In the genomic region with DNA sequence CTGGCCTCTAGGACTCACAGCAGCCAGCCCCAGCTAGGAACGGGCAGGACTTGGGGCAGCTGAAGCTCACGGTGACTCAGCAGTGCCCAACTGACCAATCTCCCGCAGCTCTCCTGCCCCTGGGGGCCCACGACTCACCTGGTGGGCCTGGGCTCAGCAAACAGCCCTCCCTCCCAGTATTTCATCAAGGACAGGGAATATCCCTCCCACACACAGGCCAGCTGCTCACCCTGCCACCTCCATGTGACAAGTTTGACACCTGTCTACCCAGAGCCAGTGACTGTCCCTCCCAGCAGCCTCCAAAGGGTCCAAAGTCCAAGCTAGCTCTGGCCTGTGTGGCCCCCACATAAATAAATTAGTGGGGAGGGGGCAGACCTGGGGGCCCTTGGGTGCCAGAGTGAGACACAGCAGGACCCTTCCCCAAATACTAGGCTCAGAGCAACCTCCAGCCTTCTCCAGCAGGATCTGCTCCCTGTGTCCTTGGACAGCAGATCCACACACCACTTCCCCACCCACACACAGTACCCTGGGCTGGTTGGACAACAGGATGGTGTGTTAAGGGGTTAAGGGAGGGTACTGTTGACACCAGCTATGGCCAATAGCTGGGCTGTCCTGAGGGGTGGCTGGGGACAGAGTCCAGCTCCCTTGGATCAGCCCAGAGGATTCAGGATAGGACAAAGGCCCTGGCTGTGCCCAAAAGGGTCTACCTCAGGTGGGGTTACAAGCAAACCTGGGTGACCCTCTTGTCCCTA, we compare ENCODE assay signal across 1 cellular context.
TF ChIP-seq lines count a peak whose summit lies in the region.

No MANE protein-coding gene starts in this region.

TF ChIP-seq in K562, 482 proteins besides CTCF, POLR2A, EP300 and RAD21:
- no peak for TF ChIP-seq HCFC1 (IDR thresholded peaks at IDR 0.05; ENCODE audit: low read depth, low read length)
- TF ChIP-seq, protein P1, sequence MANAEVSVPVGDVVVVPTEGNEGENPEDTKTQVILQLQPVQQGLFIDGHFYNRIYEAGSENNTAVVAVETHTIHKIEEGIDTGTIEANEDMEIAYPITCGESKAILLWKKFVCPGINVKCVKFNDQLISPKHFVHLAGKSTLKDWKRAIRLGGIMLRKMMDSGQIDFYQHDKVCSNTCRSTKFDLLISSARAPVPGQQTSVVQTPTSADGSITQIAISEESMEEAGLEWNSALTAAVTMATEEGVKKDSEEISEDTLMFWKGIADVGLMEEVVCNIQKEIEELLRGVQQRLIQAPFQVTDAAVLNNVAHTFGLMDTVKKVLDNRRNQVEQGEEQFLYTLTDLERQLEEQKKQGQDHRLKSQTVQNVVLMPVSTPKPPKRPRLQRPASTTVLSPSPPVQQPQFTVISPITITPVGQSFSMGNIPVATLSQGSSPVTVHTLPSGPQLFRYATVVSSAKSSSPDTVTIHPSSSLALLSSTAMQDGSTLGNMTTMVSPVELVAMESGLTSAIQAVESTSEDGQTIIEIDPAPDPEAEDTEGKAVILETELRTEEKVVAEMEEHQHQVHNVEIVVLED (CRISPR knock-in tag; IDR thresholded peaks at IDR 0.05), result no peak
- no peak for TF ChIP-seq ZNF778 (CRISPR knock-in tag; IDR thresholded peaks at IDR 0.05)
- no peak for TF ChIP-seq MAZ (CRISPR knock-in tag; conservative IDR thresholded peaks at IDR 0.05 in 1 of 2, IDR thresholded peaks at IDR 0.05 in 1 of 2)
- TF ChIP-seq, protein P2, sequence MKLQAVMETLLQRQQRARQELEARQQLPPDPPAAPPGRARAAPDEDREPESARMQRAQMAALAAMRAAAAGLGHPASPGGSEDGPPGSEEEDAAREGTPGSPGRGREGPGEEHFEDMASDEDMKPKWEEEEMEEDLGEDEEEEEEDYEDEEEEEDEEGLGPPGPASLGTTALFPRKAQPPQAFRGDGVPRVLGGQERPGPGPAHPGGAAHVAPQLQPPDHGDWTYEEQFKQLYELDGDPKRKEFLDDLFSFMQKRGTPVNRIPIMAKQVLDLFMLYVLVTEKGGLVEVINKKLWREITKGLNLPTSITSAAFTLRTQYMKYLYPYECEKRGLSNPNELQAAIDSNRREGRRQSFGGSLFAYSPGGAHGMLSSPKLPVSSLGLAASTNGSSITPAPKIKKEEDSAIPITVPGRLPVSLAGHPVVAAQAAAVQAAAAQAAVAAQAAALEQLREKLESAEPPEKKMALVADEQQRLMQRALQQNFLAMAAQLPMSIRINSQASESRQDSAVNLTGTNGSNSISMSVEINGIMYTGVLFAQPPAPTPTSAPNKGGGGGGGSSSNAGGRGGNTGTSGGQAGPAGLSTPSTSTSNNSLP (IDR thresholded peaks at IDR 0.05; ENCODE audit: borderline replicate concordance, low read depth, low read length), result no peak
- TF ChIP-seq ZNF253 (CRISPR knock-in tag; conservative IDR thresholded peaks at IDR 0.05), result no peak
- TF ChIP-seq STAT5A (IDR thresholded peaks at IDR 0.05; ENCODE audit: borderline replicate concordance, low read length), result no peak
- no peak for TF ChIP-seq CCNT2 (IDR thresholded peaks at IDR 0.05; ENCODE audit: borderline replicate concordance, extremely low read depth, insufficient read length, low read depth, low read length)
- no peak for TF ChIP-seq SRSF9 (IDR thresholded peaks at IDR 0.05; ENCODE audit: borderline replicate concordance, low read depth, low read length)
- TF ChIP-seq TCFL5 (CRISPR knock-in tag; conservative IDR thresholded peaks at IDR 0.05), result no peak
- TF ChIP-seq, protein P3, sequence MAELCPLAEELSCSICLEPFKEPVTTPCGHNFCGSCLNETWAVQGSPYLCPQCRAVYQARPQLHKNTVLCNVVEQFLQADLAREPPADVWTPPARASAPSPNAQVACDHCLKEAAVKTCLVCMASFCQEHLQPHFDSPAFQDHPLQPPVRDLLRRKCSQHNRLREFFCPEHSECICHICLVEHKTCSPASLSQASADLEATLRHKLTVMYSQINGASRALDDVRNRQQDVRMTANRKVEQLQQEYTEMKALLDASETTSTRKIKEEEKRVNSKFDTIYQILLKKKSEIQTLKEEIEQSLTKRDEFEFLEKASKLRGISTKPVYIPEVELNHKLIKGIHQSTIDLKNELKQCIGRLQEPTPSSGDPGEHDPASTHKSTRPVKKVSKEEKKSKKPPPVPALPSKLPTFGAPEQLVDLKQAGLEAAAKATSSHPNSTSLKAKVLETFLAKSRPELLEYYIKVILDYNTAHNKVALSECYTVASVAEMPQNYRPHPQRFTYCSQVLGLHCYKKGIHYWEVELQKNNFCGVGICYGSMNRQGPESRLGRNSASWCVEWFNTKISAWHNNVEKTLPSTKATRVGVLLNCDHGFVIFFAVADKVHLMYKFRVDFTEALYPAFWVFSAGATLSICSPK (IDR thresholded peaks at IDR 0.05; ENCODE audit: borderline replicate concordance), result no peak
- no peak for TF ChIP-seq MYC (IDR thresholded peaks at IDR 0.05; ENCODE audit: low read depth, low read length)
- no peak for TF ChIP-seq MYC (CRISPR knock-in tag; IDR thresholded peaks at IDR 0.05; ENCODE audit: borderline replicate concordance, low read depth)
- TF ChIP-seq TEAD1 (CRISPR knock-in tag; IDR thresholded peaks at IDR 0.05), result no peak
- no peak for TF ChIP-seq MAFG (tag; conservative IDR thresholded peaks at IDR 0.05)
- TF ChIP-seq, protein P4, sequence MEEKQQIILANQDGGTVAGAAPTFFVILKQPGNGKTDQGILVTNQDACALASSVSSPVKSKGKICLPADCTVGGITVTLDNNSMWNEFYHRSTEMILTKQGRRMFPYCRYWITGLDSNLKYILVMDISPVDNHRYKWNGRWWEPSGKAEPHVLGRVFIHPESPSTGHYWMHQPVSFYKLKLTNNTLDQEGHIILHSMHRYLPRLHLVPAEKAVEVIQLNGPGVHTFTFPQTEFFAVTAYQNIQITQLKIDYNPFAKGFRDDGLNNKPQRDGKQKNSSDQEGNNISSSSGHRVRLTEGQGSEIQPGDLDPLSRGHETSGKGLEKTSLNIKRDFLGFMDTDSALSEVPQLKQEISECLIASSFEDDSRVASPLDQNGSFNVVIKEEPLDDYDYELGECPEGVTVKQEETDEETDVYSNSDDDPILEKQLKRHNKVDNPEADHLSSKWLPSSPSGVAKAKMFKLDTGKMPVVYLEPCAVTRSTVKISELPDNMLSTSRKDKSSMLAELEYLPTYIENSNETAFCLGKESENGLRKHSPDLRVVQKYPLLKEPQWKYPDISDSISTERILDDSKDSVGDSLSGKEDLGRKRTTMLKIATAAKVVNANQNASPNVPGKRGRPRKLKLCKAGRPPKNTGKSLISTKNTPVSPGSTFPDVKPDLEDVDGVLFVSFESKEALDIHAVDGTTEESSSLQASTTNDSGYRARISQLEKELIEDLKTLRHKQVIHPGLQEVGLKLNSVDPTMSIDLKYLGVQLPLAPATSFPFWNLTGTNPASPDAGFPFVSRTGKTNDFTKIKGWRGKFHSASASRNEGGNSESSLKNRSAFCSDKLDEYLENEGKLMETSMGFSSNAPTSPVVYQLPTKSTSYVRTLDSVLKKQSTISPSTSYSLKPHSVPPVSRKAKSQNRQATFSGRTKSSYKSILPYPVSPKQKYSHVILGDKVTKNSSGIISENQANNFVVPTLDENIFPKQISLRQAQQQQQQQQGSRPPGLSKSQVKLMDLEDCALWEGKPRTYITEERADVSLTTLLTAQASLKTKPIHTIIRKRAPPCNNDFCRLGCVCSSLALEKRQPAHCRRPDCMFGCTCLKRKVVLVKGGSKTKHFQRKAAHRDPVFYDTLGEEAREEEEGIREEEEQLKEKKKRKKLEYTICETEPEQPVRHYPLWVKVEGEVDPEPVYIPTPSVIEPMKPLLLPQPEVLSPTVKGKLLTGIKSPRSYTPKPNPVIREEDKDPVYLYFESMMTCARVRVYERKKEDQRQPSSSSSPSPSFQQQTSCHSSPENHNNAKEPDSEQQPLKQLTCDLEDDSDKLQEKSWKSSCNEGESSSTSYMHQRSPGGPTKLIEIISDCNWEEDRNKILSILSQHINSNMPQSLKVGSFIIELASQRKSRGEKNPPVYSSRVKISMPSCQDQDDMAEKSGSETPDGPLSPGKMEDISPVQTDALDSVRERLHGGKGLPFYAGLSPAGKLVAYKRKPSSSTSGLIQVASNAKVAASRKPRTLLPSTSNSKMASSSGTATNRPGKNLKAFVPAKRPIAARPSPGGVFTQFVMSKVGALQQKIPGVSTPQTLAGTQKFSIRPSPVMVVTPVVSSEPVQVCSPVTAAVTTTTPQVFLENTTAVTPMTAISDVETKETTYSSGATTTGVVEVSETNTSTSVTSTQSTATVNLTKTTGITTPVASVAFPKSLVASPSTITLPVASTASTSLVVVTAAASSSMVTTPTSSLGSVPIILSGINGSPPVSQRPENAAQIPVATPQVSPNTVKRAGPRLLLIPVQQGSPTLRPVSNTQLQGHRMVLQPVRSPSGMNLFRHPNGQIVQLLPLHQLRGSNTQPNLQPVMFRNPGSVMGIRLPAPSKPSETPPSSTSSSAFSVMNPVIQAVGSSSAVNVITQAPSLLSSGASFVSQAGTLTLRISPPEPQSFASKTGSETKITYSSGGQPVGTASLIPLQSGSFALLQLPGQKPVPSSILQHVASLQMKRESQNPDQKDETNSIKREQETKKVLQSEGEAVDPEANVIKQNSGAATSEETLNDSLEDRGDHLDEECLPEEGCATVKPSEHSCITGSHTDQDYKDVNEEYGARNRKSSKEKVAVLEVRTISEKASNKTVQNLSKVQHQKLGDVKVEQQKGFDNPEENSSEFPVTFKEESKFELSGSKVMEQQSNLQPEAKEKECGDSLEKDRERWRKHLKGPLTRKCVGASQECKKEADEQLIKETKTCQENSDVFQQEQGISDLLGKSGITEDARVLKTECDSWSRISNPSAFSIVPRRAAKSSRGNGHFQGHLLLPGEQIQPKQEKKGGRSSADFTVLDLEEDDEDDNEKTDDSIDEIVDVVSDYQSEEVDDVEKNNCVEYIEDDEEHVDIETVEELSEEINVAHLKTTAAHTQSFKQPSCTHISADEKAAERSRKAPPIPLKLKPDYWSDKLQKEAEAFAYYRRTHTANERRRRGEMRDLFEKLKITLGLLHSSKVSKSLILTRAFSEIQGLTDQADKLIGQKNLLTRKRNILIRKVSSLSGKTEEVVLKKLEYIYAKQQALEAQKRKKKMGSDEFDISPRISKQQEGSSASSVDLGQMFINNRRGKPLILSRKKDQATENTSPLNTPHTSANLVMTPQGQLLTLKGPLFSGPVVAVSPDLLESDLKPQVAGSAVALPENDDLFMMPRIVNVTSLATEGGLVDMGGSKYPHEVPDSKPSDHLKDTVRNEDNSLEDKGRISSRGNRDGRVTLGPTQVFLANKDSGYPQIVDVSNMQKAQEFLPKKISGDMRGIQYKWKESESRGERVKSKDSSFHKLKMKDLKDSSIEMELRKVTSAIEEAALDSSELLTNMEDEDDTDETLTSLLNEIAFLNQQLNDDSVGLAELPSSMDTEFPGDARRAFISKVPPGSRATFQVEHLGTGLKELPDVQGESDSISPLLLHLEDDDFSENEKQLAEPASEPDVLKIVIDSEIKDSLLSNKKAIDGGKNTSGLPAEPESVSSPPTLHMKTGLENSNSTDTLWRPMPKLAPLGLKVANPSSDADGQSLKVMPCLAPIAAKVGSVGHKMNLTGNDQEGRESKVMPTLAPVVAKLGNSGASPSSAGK (IDR thresholded peaks at IDR 0.05), result peak; percentile 31; the same call in 1 of the 2 replicates
- no peak for TF ChIP-seq KHSRP (IDR thresholded peaks at IDR 0.05)
- TF ChIP-seq, protein P5, sequence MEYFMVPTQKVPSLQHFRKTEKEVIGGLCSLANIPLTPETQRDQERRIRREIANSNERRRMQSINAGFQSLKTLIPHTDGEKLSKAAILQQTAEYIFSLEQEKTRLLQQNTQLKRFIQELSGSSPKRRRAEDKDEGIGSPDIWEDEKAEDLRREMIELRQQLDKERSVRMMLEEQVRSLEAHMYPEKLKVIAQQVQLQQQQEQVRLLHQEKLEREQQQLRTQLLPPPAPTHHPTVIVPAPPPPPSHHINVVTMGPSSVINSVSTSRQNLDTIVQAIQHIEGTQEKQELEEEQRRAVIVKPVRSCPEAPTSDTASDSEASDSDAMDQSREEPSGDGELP (CRISPR knock-in tag; IDR thresholded peaks at IDR 0.05; ENCODE audit: borderline replicate concordance), result peak; percentile 22; the same call in 1 of the 2 replicates
- no peak for TF ChIP-seq RFX1 (IDR thresholded peaks at IDR 0.05)
